ENCODE assay signal across 1 cellular context in genomic region chr2:241505086-241505780, GRCh38.
A peak's percentile ranks its signal among the peaks of the same experiment; 100 is the strongest.
TF ChIP-seq lines count a peak whose summit lies in the region.

No MANE protein-coding gene starts in this region.

TF ChIP-seq in HepG2, 621 proteins besides CTCF, POLR2A, EP300 and RAD21 (continued from another document):
- no peak for TF ChIP-seq TIGD3 (CRISPR knock-in tag; IDR thresholded peaks at IDR 0.05; ENCODE audit: borderline replicate concordance)
- TF ChIP-seq ZNF768 (CRISPR knock-in tag; IDR thresholded peaks at IDR 0.05) = 0 out of 2 replicates have a peak, but pooled peaks have one; percentile 6
- TF ChIP-seq DPF2 (CRISPR knock-in tag; IDR thresholded peaks at IDR 0.05; ENCODE audit: borderline replicate concordance, low read depth) = no peak
- no peak for TF ChIP-seq ZNF567 (CRISPR knock-in tag; IDR thresholded peaks at IDR 0.05; ENCODE audit: borderline replicate concordance)
- TF ChIP-seq SRSF9 (IDR thresholded peaks at IDR 0.05; ENCODE audit: borderline replicate concordance, insufficient read depth, low read depth, low read length, poor library complexity, severe bottlenecking) = no peak
- 0 out of 2 replicates have a peak, but pooled peaks have one; percentile 39 for TF ChIP-seq ZC3H13 (CRISPR knock-in tag; IDR thresholded peaks at IDR 0.05)
- TF ChIP-seq AGO2 (optimal IDR thresholded peaks at IDR 0.05; ENCODE audit: low read depth, low read length) = peak; percentile 79
- TF ChIP-seq ZNF577 (CRISPR knock-in tag; IDR thresholded peaks at IDR 0.05; ENCODE audit: borderline replicate concordance, low read depth) = no peak
- TF ChIP-seq KLF16 (CRISPR knock-in tag; IDR thresholded peaks at IDR 0.05) = no peak
- TF ChIP-seq HOXD1 (CRISPR knock-in tag; IDR thresholded peaks at IDR 0.05) = no peak
- TF ChIP-seq ZFP36 (IDR thresholded peaks at IDR 0.05; ENCODE audit: borderline replicate concordance, low read depth, low read length, partially characterized antibody) = no peak
- TF ChIP-seq ZNF280D (CRISPR knock-in tag; IDR thresholded peaks at IDR 0.05) = no peak
- TF ChIP-seq TRIM22 (IDR thresholded peaks at IDR 0.05) = no peak
- 0 out of 2 replicates have a peak, but pooled peaks have one; percentile 0 for TF ChIP-seq NFKB2 (CRISPR knock-in tag; IDR thresholded peaks at IDR 0.05; ENCODE audit: borderline replicate concordance)
- TF ChIP-seq NAIF1 (CRISPR knock-in tag; IDR thresholded peaks at IDR 0.05; ENCODE audit: borderline replicate concordance) = no peak
- TF ChIP-seq ZNF687 (CRISPR knock-in tag; IDR thresholded peaks at IDR 0.05) = peak; percentile 35; the same call in 1 of the 2 replicates
- TF ChIP-seq ZNF737 (CRISPR knock-in tag; IDR thresholded peaks at IDR 0.05; ENCODE audit: borderline replicate concordance) = no peak
- TF ChIP-seq MED8 (CRISPR knock-in tag; IDR thresholded peaks at IDR 0.05; ENCODE audit: insufficient replicate concordance) = no peak
- no peak for TF ChIP-seq SP5 (CRISPR knock-in tag; IDR thresholded peaks at IDR 0.05; ENCODE audit: borderline replicate concordance, low read depth)
- TF ChIP-seq PTBP1 (IDR thresholded peaks at IDR 0.05; ENCODE audit: low read depth, low read length, poor library complexity, severe bottlenecking) = no peak
- TF ChIP-seq CEBPG (CRISPR knock-in tag; IDR thresholded peaks at IDR 0.05) = no peak
- TF ChIP-seq ZNF589 (CRISPR knock-in tag; conservative IDR thresholded peaks at IDR 0.05) = no peak
- no peak for TF ChIP-seq NFATC3 (CRISPR knock-in tag; IDR thresholded peaks at IDR 0.05)
- TF ChIP-seq ZNF3 (CRISPR knock-in tag; IDR thresholded peaks at IDR 0.05) = no peak
- TF ChIP-seq TAF15 (IDR thresholded peaks at IDR 0.05; ENCODE audit: low read depth, low read length, poor library complexity, severe bottlenecking) = no peak
- TF ChIP-seq ZNF343 (CRISPR knock-in tag; IDR thresholded peaks at IDR 0.05) = no peak
